In genomic region chr5:90595766-90596165, GRCh38 we compare ENCODE assay signal across 1 cellular context. TPM values are rescaled to one million over a fixed set of nuclear protein-coding genes. Genes with fewer than 3 reads are reported as not detected.
"Had no signal": no experiment of that assay in that cellular context is flagged by ENCODE, and none has a peak within 500 bp of the region (broad histone marks: within the 10 kb centered on the region; RNA-seq: fewer than 3 reads in every experiment).

No MANE protein-coding gene starts in this region.

RNA-seq across cellular contexts. Expression of gene ADGRV1, which starts 37.2 kb away (rescaled TPM):
- total RNA-seq: G401 had no signal
